Comparison of ENCODE assay signal across 8 cellular contexts in genomic region chr17:27294689-27295630, GRCh38. TPM values are rescaled to one million over a fixed set of nuclear protein-coding genes. Genes with fewer than 3 reads are reported as not detected.
A peak's percentile ranks its signal among the peaks of the same experiment; 100 is the strongest.
DNase-seq lines count a peak whose midpoint lies in the region; ATAC-seq and TF ChIP-seq lines count a peak whose summit lies in the region.

No MANE protein-coding gene starts in this region.

- peak overlapping the region; percentile 92 for H3K14ac ChIP-seq in trophoblast cell (ENCODE audit: low read length)

- H3K27me3 ChIP-seq in cardiac muscle cell (no peaks in the 10 kb centered on the region), trophoblast cell (ENCODE audit: insufficient read depth, low read length) (no peaks in the 10 kb centered on the region)

- peaks cover 12% of the 10 kb centered on the region for H3K79me1 ChIP-seq in trophoblast cell (ENCODE audit: low read length)

- ATAC-seq in GM21786 (IDR thresholded peaks at IDR 0.05; ENCODE audit: unreplicated experiment), result peak; percentile 36
- ATAC-seq in activated naive CD8-positive, alpha-beta T cell treated with anti-CD3 and anti-CD28 coated beads, Interleukin-2, amount 10 ng/mL, durations not matched to agents 7 days and 5 days (ENCODE audit: low read depth), result peak; percentile 59

- H3K4me1 ChIP-seq in cardiac muscle cell (ENCODE audit: low read depth), result peaks cover 15% of the 10 kb centered on the region
- H3K4me1 ChIP-seq in trophoblast cell (ENCODE audit: control insufficient read depth in 1 of 2, insufficient read depth in 2 of 2, low read length in 2 of 2), result peaks cover 10 to 12% of the 10 kb centered on the region in 2 experiments

- peak overlapping the region; percentile 94 for H3K4ac ChIP-seq in trophoblast cell (ENCODE audit: low read depth, low read length)

- no peak for TF ChIP-seq CTCF in cardiac muscle cell (IDR thresholded peaks at IDR 0.05; ENCODE audit: low read depth, low read length)

- H4K91ac ChIP-seq in trophoblast cell (ENCODE audit: low read depth, low read length), result peak overlapping the region; percentile 93

- no CpG with 5 or more reads among the region's 21 CpGs for whole genome bisulfite sequencing in trophoblast cell (ENCODE audit: extremely low coverage, insufficient coverage, insufficient read length)

- H4K12ac ChIP-seq in trophoblast cell (ENCODE audit: low read depth, low read length), result peak overlapping the region; percentile 63

- H3K4me3 ChIP-seq in cardiac muscle cell, result peak overlapping the region; percentile 49
- H3K4me3 ChIP-seq in trophoblast cell (ENCODE audit: low read depth, low read length), result peak overlapping the region; percentile 86

- H2BK120ac ChIP-seq in trophoblast cell (ENCODE audit: insufficient read depth, low read length, poor library complexity), result peak overlapping the region; percentile 67

- POLR2A ChIA-PET in activated naive CD8-positive, alpha-beta T cell treated with anti-CD3 and anti-CD28 coated beads, Interleukin-2, amount 10 ng/mL, durations not matched to agents 7 days and 5 days (lab: Charles Lee), result interaction anchor here (0.6 to 3.2 kb wide), 27 partner anchors 10 to 1432 kb away, joined by 3 to 17 read pairs (median 3); partner anchors contain the start of gene KSR1

- H4K8ac ChIP-seq in trophoblast cell (ENCODE audit: low read depth, low read length), result peak overlapping the region; percentile 82

- peaks cover 33% of the 10 kb centered on the region for H3K4me1 Mint-ChIP-seq in activated naive CD8-positive, alpha-beta T cell treated with anti-CD3 and anti-CD28 coated beads, Interleukin-2, amount 10 ng/mL, durations not matched to agents 7 days and 5 days

- peaks cover 10% of the 10 kb centered on the region for H3K36me3 Mint-ChIP-seq in activated naive CD8-positive, alpha-beta T cell treated with anti-CD3 and anti-CD28 coated beads, Interleukin-2, amount 10 ng/mL, durations not matched to agents 7 days and 5 days

- no peaks in the 10 kb centered on the region for H3K9me3 Mint-ChIP-seq in activated naive CD8-positive, alpha-beta T cell treated with anti-CD3 and anti-CD28 coated beads, Interleukin-2, amount 10 ng/mL, durations not matched to agents 7 days and 5 days

- no peak overlapping the region for H2BK12ac ChIP-seq in trophoblast cell (ENCODE audit: low read length)

- peak overlapping the region; percentile 98 for H3K27ac Mint-ChIP-seq in activated naive CD8-positive, alpha-beta T cell treated with anti-CD3 and anti-CD28 coated beads, Interleukin-2, amount 10 ng/mL, durations not matched to agents 7 days and 5 days

- H3K9ac ChIP-seq in trophoblast cell (ENCODE audit: low read length), result peak overlapping the region; percentile 96

- H3K18ac ChIP-seq in trophoblast cell (ENCODE audit: low read length), result peak overlapping the region; percentile 89

- H2AFZ ChIP-seq in trophoblast cell (ENCODE audit: insufficient read depth, low read length, poor library complexity), result peak overlapping the region; percentile 24

- no peak overlapping the region for H3K23ac ChIP-seq in trophoblast cell (ENCODE audit: low read length)

- DNase-seq in GF-D8 (lab: John Stamatoyannopoulos, UW), result peak; percentile 30
- DNase-seq in KG1 (lab: John Stamatoyannopoulos, UW), result peak; percentile 57
- DNase-seq in RPMI7951 (ENCODE audit: low read depth), result peak; percentile 83
- no peak for DNase-seq in activated naive CD8-positive, alpha-beta T cell treated with anti-CD3 and anti-CD28 coated beads, Interleukin-2, amount 10 ng/mL, durations not matched to agents 7 days and 5 days
- peak; percentile 76 to 94 for DNase-seq in cardiac muscle cell (ENCODE audit: low read depth in 1 of 2, low spot score in 1 of 2)
- peak; percentile 79 to 87 for DNase-seq in trophoblast cell
- DNase-seq in SHP77 treated with DMSO at 0.1 percent for 48 hours (lab: John Stamatoyannopoulos, UW), result no peak

- peak overlapping the region; percentile 52 for H2BK5ac ChIP-seq in trophoblast cell (ENCODE audit: low read depth, low read length, poor library complexity)

- peak overlapping the region; percentile 86 for H2AK5ac ChIP-seq in trophoblast cell (ENCODE audit: low read length)

- no peaks in the 10 kb centered on the region for H3K27me3 Mint-ChIP-seq in activated naive CD8-positive, alpha-beta T cell treated with anti-CD3 and anti-CD28 coated beads, Interleukin-2, amount 10 ng/mL, durations not matched to agents 7 days and 5 days

- H3K36me3 ChIP-seq in cardiac muscle cell (no peaks in the 10 kb centered on the region), trophoblast cell (ENCODE audit: control insufficient read depth in 1 of 2, insufficient read depth in 2 of 2, low read length in 2 of 2) (peaks cover 7 to 8% of the 10 kb centered on the region in 2 experiments)

- no peaks in the 10 kb centered on the region for H3K9me3 ChIP-seq in cardiac muscle cell (ENCODE audit: low read depth)
- H3K9me3 ChIP-seq in trophoblast cell (ENCODE audit: insufficient read depth, low read depth, low read length), result no peaks in the 10 kb centered on the region

- H3K4me3 Mint-ChIP-seq in activated naive CD8-positive, alpha-beta T cell treated with anti-CD3 and anti-CD28 coated beads, Interleukin-2, amount 10 ng/mL, durations not matched to agents 7 days and 5 days, result peak overlapping the region; percentile 97

- peaks cover 28% of the 10 kb centered on the region for H3K79me2 ChIP-seq in trophoblast cell (ENCODE audit: control insufficient read depth, insufficient read depth, low read length, poor library complexity)

- peak overlapping the region; percentile 98 for H3K27ac ChIP-seq in cardiac muscle cell
- H3K27ac ChIP-seq in trophoblast cell (ENCODE audit: low read depth, low read length), result peak overlapping the region; percentile 79

- H3K4me2 ChIP-seq in trophoblast cell (ENCODE audit: low read length), result peak overlapping the region; percentile 54

RNA-seq across cellular contexts. Expression of gene WSB1, which starts 1.0 kb away (rescaled TPM):
- total RNA-seq in RPMI7951 (2014; rRNA removed; shearing (Covaris generic)), result 55.2 and 106 TPM in 2 replicates
- total RNA-seq in activated naive CD8-positive, alpha-beta T cell treated with anti-CD3 and anti-CD28 coated beads, Interleukin-2, amount 10 ng/mL, durations not matched to agents 7 days and 5 days, result 100 to 1,000 TPM; 171 to 175 TPM
- total RNA-seq in cardiac muscle cell, result 197 and 471 TPM in 2 replicates
- polyA plus RNA-seq in cardiac muscle cell, result 308 and 557 TPM in 2 replicates
- polyA plus RNA-seq in trophoblast cell (2013), result 193 and 206 TPM in 2 replicates

Comparison
In these comparisons a context has a peak if more than half of its experiments do, and no peak if none do; other contexts are left out.
1. DNase-seq: peak in GF-D8 (single experiment), KG1 (single experiment), RPMI7951 (single experiment), cardiac muscle cell (2 of 2) and trophoblast cell (2 of 2); none in activated naive CD8-positive, alpha-beta T cell treated with anti-CD3 and anti-CD28 coated beads, Interleukin-2, amount 10 ng/mL, durations not matched to agents 7 days and 5 days (single experiment) and SHP77 treated with DMSO at 0.1 percent for 48 hours (single experiment).